Comparison of ENCODE assay signal across 1 cellular context in genomic region chr11:73383249-73384126, GRCh38.
TF ChIP-seq lines count a peak whose summit lies in the region.

No MANE protein-coding gene starts in this region.

TF ChIP-seq in H1, 55 proteins besides CTCF, POLR2A, EP300 and RAD21:
- no peak for TF ChIP-seq CHD1 (IDR thresholded peaks at IDR 0.05; ENCODE audit: low read depth, low read length)
- TF ChIP-seq KDM1A (IDR thresholded peaks at IDR 0.05; ENCODE audit: borderline replicate concordance, low read length) = no peak
- no peak for TF ChIP-seq MAX (IDR thresholded peaks at IDR 0.05)
- TF ChIP-seq CTBP2 (IDR thresholded peaks at IDR 0.05; ENCODE audit: borderline replicate concordance, insufficient read depth, insufficient read length, low read length) = no peak
- no peak for TF ChIP-seq ZNF274 (IDR thresholded peaks at IDR 0.05; ENCODE audit: borderline replicate concordance, extremely low read depth, low read length)
- no peak for TF ChIP-seq POLR2AphosphoS5 (IDR thresholded peaks at IDR 0.05; ENCODE audit: low read depth, low read length)
- no peak for TF ChIP-seq ATF3 (IDR thresholded peaks at IDR 0.05; ENCODE audit: insufficient read depth, low read depth, low read length)
- TF ChIP-seq SAP30 (IDR thresholded peaks at IDR 0.05; ENCODE audit: insufficient read depth, insufficient replicate concordance, low read length) = no peak
- no peak for TF ChIP-seq CEBPB (IDR thresholded peaks at IDR 0.05; ENCODE audit: low read depth, low read length)
- no peak for TF ChIP-seq ATF2 (IDR thresholded peaks at IDR 0.05; ENCODE audit: low read length)
- no peak for TF ChIP-seq EGR1 (IDR thresholded peaks at IDR 0.05; ENCODE audit: borderline replicate concordance, low read depth, low read length)
- no peak for TF ChIP-seq SP1 (IDR thresholded peaks at IDR 0.05; ENCODE audit: low read depth, low read length)
